In the genomic region with DNA sequence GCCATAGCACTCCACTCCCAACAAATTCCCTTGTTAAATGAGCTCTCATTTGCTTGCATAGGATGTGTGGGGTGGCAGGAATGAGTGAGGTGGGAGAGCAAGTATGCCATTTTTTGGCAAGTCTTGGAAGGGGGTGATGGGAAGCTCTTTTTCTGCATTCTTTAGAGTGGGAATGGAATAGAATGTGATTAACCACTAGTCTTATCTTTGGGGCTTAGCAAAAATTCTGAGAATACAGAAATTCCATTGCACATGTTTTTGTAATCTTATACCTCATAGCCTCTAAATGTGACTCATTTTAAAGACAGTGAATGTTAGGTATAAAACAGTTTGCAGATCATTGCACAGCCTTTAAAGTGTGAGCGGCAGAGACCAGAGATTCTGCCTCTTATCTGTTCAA, we compare ENCODE assay signal across 23 cellular contexts. TPM values are rescaled to one million over a fixed set of nuclear protein-coding genes. Genes with fewer than 3 reads are reported as not detected.
A peak's percentile ranks its signal among the peaks of the same experiment; 100 is the strongest.
DNase-seq lines count a peak whose midpoint lies in the region; ATAC-seq and TF ChIP-seq lines count a peak whose summit lies in the region.
"Had no signal": no experiment of that assay in that cellular context is flagged by ENCODE, and none has a peak within 500 bp of the region (broad histone marks: within the 10 kb centered on the region; RNA-seq: fewer than 3 reads in every experiment).

No MANE protein-coding gene starts in this region.

- in situ Hi-C loops in astrocyte of the spinal cord (cut with HindIII; ENCODE audit: low sequenced_read_pairs) = no loop called here

- no peak overlapping the region for H3K4me3 ChIP-seq in AG10803 (ENCODE audit: low read length)
- no peak overlapping the region for H3K4me3 ChIP-seq in astrocyte of the spinal cord (ENCODE audit: low read depth, low read length)
- H3K4me3 ChIP-seq: coronary artery had no signal

- ATAC-seq in HG03159 (IDR thresholded peaks at IDR 0.05; ENCODE audit: unreplicated experiment) = no peak
- ATAC-seq: naive thymus-derived CD8-positive, alpha-beta T cell; Right ventricle myocardium inferior had no signal

- TF ChIP-seq CTCF in AG10803 (conservative IDR thresholded peaks at IDR 0.05; ENCODE audit: low read length) (no peak), astrocyte of the spinal cord (IDR thresholded peaks at IDR 0.05; ENCODE audit: low read depth, low read length) (no peak)

- DNase-seq in AG10803 (ENCODE audit: low read depth) = peak; percentile 74
- DNase-seq in LHCN-M2 (ENCODE audit: low read depth) = peak; percentile 49
- DNase-seq in astrocyte of the spinal cord (ENCODE audit: low read depth, low spot score) = peak; percentile 75
- peak; percentile 62 for DNase-seq in non-pigmented ciliary epithelial cell (ENCODE audit: low read depth)
- DNase-seq in cerebellar cortex (ENCODE audit: low spot score) = no peak
- no peak for DNase-seq in NCI-H82 (lab: John Stamatoyannopoulos, UW)
- no peak for DNase-seq in activated gamma-delta T cell (lab: John Stamatoyannopoulos, UW)
- DNase-seq: ACHN; activated CD4-positive, alpha-beta T cell treated with anti-CD3 and anti-CD28 coated beads, Interleukin-2, amount 10 ng/mL, durations not matched to agents 7 days and 5 days; activated naive CD4-positive, alpha-beta T cell; aorta; DMS79 treated with DMSO at 0.1 percent for 48 hours; GOT3; Karpas-422; left cardiac atrium; mesenchymal stem cell; naive thymus-derived CD8-positive, alpha-beta T cell; NCI-H1105 treated with DMSO at 0.1 percent for 48 hours; NCI-H524; stimulated activated CD4-positive, alpha-beta T cell treated with anti-CD3 and anti-CD28 coated beads, Interleukin-4, amount 100 ng/mL, for 1 hour had no signal

RNA-seq across cellular contexts. Expression of a gene that starts 28.4 kb away (rescaled TPM):
- 42.1 and 50.5 TPM in 2 replicates for total RNA-seq in LHCN-M2 (2014; rRNA removed)
- 10.4 TPM for polyA plus RNA-seq in LHCN-M2 (2012)

Comparison
In these comparisons a context has a peak if more than half of its experiments do, and no peak if none do; other contexts are left out.
1. DNase-seq: peak in AG10803 (single experiment), LHCN-M2 (single experiment), astrocyte of the spinal cord (single experiment) and non-pigmented ciliary epithelial cell (single experiment); none in cerebellar cortex (single experiment), NCI-H82 (single experiment) and activated gamma-delta T cell (single experiment).